ENCODE assay signal across 26 cellular contexts in the genomic region with DNA sequence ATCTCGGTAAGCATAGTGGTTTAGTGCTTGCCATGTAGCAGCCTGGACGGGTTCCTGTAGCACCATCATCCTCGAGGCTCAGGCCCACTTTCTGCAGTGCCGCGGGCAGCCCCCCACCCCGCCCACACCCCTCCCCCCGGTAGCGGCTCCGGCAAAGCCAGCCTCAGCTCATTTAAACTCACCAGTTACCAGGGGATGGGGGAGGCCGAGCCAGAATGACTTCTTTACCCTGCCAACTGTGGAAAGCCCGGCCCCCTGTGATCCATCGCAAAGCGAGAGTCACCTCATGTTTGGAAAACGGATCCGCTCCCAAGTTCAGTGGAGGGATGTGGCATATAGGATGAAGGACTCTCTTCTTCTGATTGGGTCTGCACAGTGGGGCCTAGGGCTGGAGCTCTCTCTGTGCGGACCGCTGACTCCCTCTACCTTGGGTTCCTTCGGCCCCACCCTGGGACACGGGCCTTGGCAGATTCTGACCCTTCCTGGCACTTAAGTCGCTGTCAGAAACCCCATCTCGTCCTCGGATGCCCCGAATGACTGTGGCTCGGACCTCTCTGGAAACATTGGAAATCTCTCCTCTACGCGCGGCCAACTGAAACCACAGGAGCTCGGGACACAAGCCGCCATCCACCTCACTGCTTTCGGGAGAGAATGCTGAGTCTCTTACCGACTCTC.
"Had no signal": no experiment of that assay in that cellular context is flagged by ENCODE, and none has a peak within 500 bp of the region (broad histone marks: within the 10 kb centered on the region; RNA-seq: fewer than 3 reads in every experiment).

No MANE protein-coding gene starts in this region.

- H3K9me3 ChIP-seq: pancreas, psoas muscle, right lobe of liver, testis, vagina had no signal

- ATAC-seq: naive thymus-derived CD8-positive, alpha-beta T cell; natural killer cell treated with Interleukin-12 subunit alpha and Interleukin-12 subunit beta and Interleukin-15 and Interleukin-18, amount 100 ng/mL, for 72 hours; pancreas; psoas muscle; right cardiac atrium; right lobe of liver; stimulated activated memory B cell treated with anti-CD40 and anti-IgM and Interleukin-4, amounts not matched to agents 10 μg/mL and 1 μg/mL and 100 μg/mL, for 72 hours; stimulated activated naive CD8-positive, alpha-beta T cell treated with anti-CD3 and anti-CD28 coated beads, Interleukin-15, amount 100 ng/mL, for 72 hours; stimulated activated naive CD8-positive, alpha-beta T cell treated with anti-CD3 and anti-CD28 coated beads, Interleukin-15, Interleukin-2, amounts not matched to agents 100 U/mL and 50 U/mL, for 24 hours had no signal

- H3K36me3 ChIP-seq: neutrophil, pancreas, right lobe of liver, sigmoid colon, suprapubic skin, tibial artery, transverse colon, vagina had no signal

- H3K4me1 ChIP-seq: pancreas, psoas muscle, right lobe of liver, sigmoid colon, suprapubic skin, testis, tibial artery, transverse colon, vagina had no signal

- DNase-seq: naive thymus-derived CD8-positive, alpha-beta T cell; nephron progenitor cell; nucleus accumbens; pancreas; psoas muscle; right cardiac atrium; right lobe of liver; sigmoid colon; small intestine; stimulated activated CD4-positive, alpha-beta T cell treated with anti-CD3 and anti-CD28 coated beads, Interleukin-12 subunit alpha, Interleukin-12 subunit beta, amount 100 ng/mL, for 4 hours; stimulated activated CD4-positive, alpha-beta T cell treated with anti-CD3 and anti-CD28 coated beads, Interleukin-1b, Interleukin-23, amount 100 ng/mL, for 48 hours; stimulated activated CD4-positive, alpha-beta T cell treated with anti-CD3 and anti-CD28 coated beads, Interleukin-4, amount 100 ng/mL, for 1 hour; stimulated activated CD4-positive, alpha-beta T cell treated with anti-CD3 and anti-CD28 coated beads, Interleukin-4, amount 100 ng/mL, for 4 hours; stimulated activated CD8-positive, alpha-beta memory T cell treated with anti-CD3 and anti-CD28 coated beads, Interleukin-4, amount 100 ng/mL, for 48 hours; stimulated activated naive CD4-positive, alpha-beta T cell; stimulated activated naive CD8-positive, alpha-beta T cell treated with anti-CD3 and anti-CD28 coated beads, Interleukin-15, amount 100 ng/mL, for 72 hours; stimulated activated naive CD8-positive, alpha-beta T cell treated with anti-CD3 and anti-CD28 coated beads, Interleukin-15, Interleukin-2, amounts not matched to agents 100 U/mL and 50 U/mL, for 24 hours; substantia nigra; testis; transverse colon had no signal

- H3K27me3 ChIP-seq: neutrophil, pancreas, right lobe of liver, testis, transverse colon, vagina had no signal

- H3K27ac ChIP-seq: neutrophil, pancreas, psoas muscle, right lobe of liver, sigmoid colon, suprapubic skin, testis, tibial artery, transverse colon, vagina had no signal

- H3K4me3 ChIP-seq: pancreas, psoas muscle, right lobe of liver, sigmoid colon, suprapubic skin, testis, tibial artery, transverse colon, vagina had no signal
